ENCODE assay signal across 11 cellular contexts in genomic region chr3:46878796-46879436, GRCh38. TPM values are rescaled to one million over a fixed set of nuclear protein-coding genes. Genes with fewer than 3 reads are reported as not detected.
A peak's percentile ranks its signal among the peaks of the same experiment; 100 is the strongest.
DNase-seq lines count a peak whose midpoint lies in the region; ATAC-seq and TF ChIP-seq lines count a peak whose summit lies in the region.
"Had no signal": no experiment of that assay in that cellular context is flagged by ENCODE, and none has a peak within 500 bp of the region (broad histone marks: within the 10 kb centered on the region; RNA-seq: fewer than 3 reads in every experiment).

No MANE protein-coding gene starts in this region.

- H3K9me3 Mint-ChIP-seq in immature natural killer cell: no peaks in the 10 kb centered on the region
- H3K9me3 Mint-ChIP-seq: activated naive CD4-positive, alpha-beta T cell treated with anti-CD3 and anti-CD28 coated beads, Interleukin-2, amount 10 ng/mL, durations not matched to agents 7 days and 5 days; effector memory CD8-positive, alpha-beta T cell had no signal

- peaks cover 0 to 3% (median 3%) of the 10 kb centered on the region in 3 donors for H3K36me3 Mint-ChIP-seq in immature natural killer cell
- H3K36me3 Mint-ChIP-seq: activated naive CD4-positive, alpha-beta T cell treated with anti-CD3 and anti-CD28 coated beads, Interleukin-2, amount 10 ng/mL, durations not matched to agents 7 days and 5 days had no signal

- TF ChIP-seq POLR2A in vagina (IDR thresholded peaks at IDR 0.05): no peak

- H3K4me3 ChIP-seq in vagina: no peak overlapping the region

- ATAC-seq in GM19467 (IDR thresholded peaks at IDR 0.05; ENCODE audit: unreplicated experiment): peak; percentile 53
- ATAC-seq: effector memory CD8-positive, alpha-beta T cell had no signal

- H3K27me3 Mint-ChIP-seq in immature natural killer cell (ENCODE audit: low read depth in 3 of 3): peaks cover 4 to 17% (median 10%) of the 10 kb centered on the region in 3 donors

- H3K4me3 Mint-ChIP-seq in immature natural killer cell: peak overlapping the region in 4 of 5 donors; percentile 21 to 61 (median 42)
- H3K4me3 Mint-ChIP-seq: activated naive CD4-positive, alpha-beta T cell treated with anti-CD3 and anti-CD28 coated beads, Interleukin-2, amount 10 ng/mL, durations not matched to agents 7 days and 5 days had no signal

- TF ChIP-seq CTCF in vagina (IDR thresholded peaks at IDR 0.05): no peak

- no peaks in the 10 kb centered on the region for H3K9me3 ChIP-seq in vagina

- H3K27me3 ChIP-seq in vagina: no peaks in the 10 kb centered on the region

- intact Hi-C loops in vagina (cut with DNase I): no loop called here

- no peak overlapping the region for H3K27ac Mint-ChIP-seq in immature natural killer cell
- H3K27ac Mint-ChIP-seq: activated naive CD4-positive, alpha-beta T cell treated with anti-CD3 and anti-CD28 coated beads, Interleukin-2, amount 10 ng/mL, durations not matched to agents 7 days and 5 days; effector memory CD8-positive, alpha-beta T cell had no signal

- H3K4me1 ChIP-seq in vagina: peaks cover 43% of the 10 kb centered on the region

- peak overlapping the region; percentile 63 for H3K27ac ChIP-seq in vagina

- H3K36me3 ChIP-seq in vagina: no peaks in the 10 kb centered on the region

- DNase-seq in LoVo (ENCODE audit: low spot score) (peak; percentile 19), immature natural killer cell (peak; percentile 35 to 38 (median 38)), vagina (ENCODE audit: extremely low spot score in 2 of 2) (no peak), SHP77 treated with DMSO at 0.1 percent for 48 hours (lab: John Stamatoyannopoulos, UW) (no peak), DMS53 treated with DMSO at 0.1 percent for 48 hours (lab: John Stamatoyannopoulos, UW; ENCODE audit: unreplicated experiment) (no peak), NCI-H1930 (lab: John Stamatoyannopoulos, UW) (no peak)
- DNase-seq: activated naive CD4-positive, alpha-beta T cell treated with anti-CD3 and anti-CD28 coated beads, Interleukin-2, amount 10 ng/mL, durations not matched to agents 7 days and 5 days; effector memory CD8-positive, alpha-beta T cell; NCI-H1436; stimulated activated CD4-positive, alpha-beta T cell treated with anti-CD3 and anti-CD28 coated beads, Interleukin-2, amount 100 ng/mL, for 24 hours had no signal

- peaks cover 27 to 33% of the 10 kb centered on the region in 2 donors for H3K4me1 Mint-ChIP-seq in immature natural killer cell

RNA-seq across cellular contexts. Expression of gene PTH1R, which starts 1.4 kb away (rescaled TPM):
- not detected for polyA plus RNA-seq in immature natural killer cell
- total RNA-seq in vagina: 13.0 TPM

RNA-seq across cellular contexts. Expression of gene MYL3, which starts 15.7 kb away (rescaled TPM):
- polyA plus RNA-seq in immature natural killer cell: not detected
- total RNA-seq in vagina: not detected

Comparison
In these comparisons a context has a peak if more than half of its experiments do, and no peak if none do; other contexts are left out.
1. DNase-seq: peak in LoVo (single experiment) and immature natural killer cell (3 of 3); none in vagina (0 of 2), SHP77 treated with DMSO at 0.1 percent for 48 hours (single experiment), DMS53 treated with DMSO at 0.1 percent for 48 hours (single experiment) and NCI-H1930 (0 of 2).